Comparison of ENCODE assay signal across 18 cellular contexts in genomic region chr2:196136151-196136550, GRCh38. TPM values are rescaled to one million over a fixed set of nuclear protein-coding genes. Genes with fewer than 3 reads are reported as not detected.
DNase-seq lines count a peak whose midpoint lies in the region; ATAC-seq and TF ChIP-seq lines count a peak whose summit lies in the region.
"Had no signal": no experiment of that assay in that cellular context is flagged by ENCODE, and none has a peak within 500 bp of the region (broad histone marks: within the 10 kb centered on the region; RNA-seq: fewer than 3 reads in every experiment).

No MANE protein-coding gene starts in this region.

- peak; percentile 15 for ATAC-seq in CD8-positive, alpha-beta T cell
- no peak for ATAC-seq in GM23338

- no peak overlapping the region for H3K56ac ChIP-seq in mesendoderm (ENCODE audit: low read length)

- H4K8ac ChIP-seq in mesendoderm (ENCODE audit: low read depth, low read length) = no peak overlapping the region

- H3K18ac ChIP-seq in mesendoderm (ENCODE audit: low read length) = no peak overlapping the region

- no TSS peak for BruUV-seq in A673 (replicated peaks; lab: Mats Ljungman, UMichigan)

- peaks cover 22% of the 10 kb centered on the region for H3K4me1 ChIP-seq in CD8-positive, alpha-beta T cell (ENCODE audit: insufficient read depth, low read length)
- peaks cover 8% of the 10 kb centered on the region for H3K4me1 ChIP-seq in GM23338 (ENCODE audit: insufficient read depth)
- H3K4me1 ChIP-seq in mesendoderm (ENCODE audit: control insufficient read depth, low read depth, low read length) = no peaks in the 10 kb centered on the region
- no peaks in the 10 kb centered on the region for H3K4me1 ChIP-seq in A673 (ENCODE audit: insufficient read depth, low read length, poor library complexity, severe bottlenecking)

- H2AK5ac ChIP-seq in mesendoderm (ENCODE audit: low read length) = no peak overlapping the region

- WGBS in mesendoderm (ENCODE audit: extremely low coverage, insufficient coverage, low lambda C conversion rate) = no CpG with 5 or more reads among the region's 7 CpGs

- H3K27me3 ChIP-seq in CD8-positive, alpha-beta T cell (ENCODE audit: insufficient read depth, low read length) = no peaks in the 10 kb centered on the region
- H3K27me3 ChIP-seq in GM23338 (ENCODE audit: insufficient read depth) (0 out of 2 replicates have a peak, but pooled peaks cover 3% of the 10 kb centered on the region), mesendoderm (ENCODE audit: insufficient read depth, low read length, poor library complexity) (no peaks in the 10 kb centered on the region), A673 (replicated peaks; ENCODE audit: insufficient read depth, low read depth, low read length, poor library complexity) (no peaks in the 10 kb centered on the region)

- H3K4me2 ChIP-seq in GM23338 (0 out of 2 replicates have a peak overlapping the region, but pooled peaks have one; percentile 13), mesendoderm (ENCODE audit: low read length) (no peak overlapping the region)

- H3K27me3 Mint-ChIP-seq in CD8-positive, alpha-beta T cell (ENCODE audit: low read depth) = no peaks in the 10 kb centered on the region
- peaks cover 5% of the 10 kb centered on the region for H3K27me3 Mint-ChIP-seq in GM23338 (ENCODE audit: insufficient read depth, low read depth, poor library complexity)
- no peaks in the 10 kb centered on the region for H3K27me3 Mint-ChIP-seq in activated naive CD8-positive, alpha-beta T cell treated with anti-CD3 and anti-CD28 coated beads for 36 hours
- H3K27me3 Mint-ChIP-seq: B cell; CD8-positive, alpha-beta memory T cell had no signal

- H2BK5ac ChIP-seq in mesendoderm (ENCODE audit: low read length) = no peak overlapping the region

- CTCF ChIA-PET in CD8-positive, alpha-beta T cell (lab: Charles Lee) = interaction anchor here (0.8 to 1.2 kb wide), 2 partner anchors 85 to 141 kb away, joined by 3 read pairs; no protein-coding TSS in a partner anchor
- CTCF ChIA-PET in A673 (lab: Charles Lee) = no interaction called here

- H4K5ac ChIP-seq in mesendoderm (ENCODE audit: low read length) = no peak overlapping the region

- H3K4me3 Mint-ChIP-seq in CD8-positive, alpha-beta T cell = no peak overlapping the region
- H3K4me3 Mint-ChIP-seq in GM23338 = no peak overlapping the region
- no peak overlapping the region for H3K4me3 Mint-ChIP-seq in activated naive CD8-positive, alpha-beta T cell treated with anti-CD3 and anti-CD28 coated beads for 36 hours
- H3K4me3 Mint-ChIP-seq: B cell; CD8-positive, alpha-beta memory T cell had no signal

- H3K36me3 ChIP-seq in CD8-positive, alpha-beta T cell (ENCODE audit: insufficient read depth, low read length) = peaks cover 46% of the 10 kb centered on the region
- H3K36me3 ChIP-seq in GM23338 (ENCODE audit: insufficient read depth) (peaks cover 12% of the 10 kb centered on the region; the same call in 1 of the 2 replicates), mesendoderm (ENCODE audit: control insufficient read depth, insufficient read depth, low read length) (no peaks in the 10 kb centered on the region), A673 (ENCODE audit: insufficient read depth, low read length, poor library complexity, severe bottlenecking) (peaks cover 66% of the 10 kb centered on the region)

- H3K79me2 ChIP-seq in GM23338 (replicated peaks; ENCODE audit: insufficient read depth) (no peaks in the 10 kb centered on the region), mesendoderm (ENCODE audit: control insufficient read depth, insufficient read depth, low read length) (no peaks in the 10 kb centered on the region)

- H3K27ac Mint-ChIP-seq in CD8-positive, alpha-beta T cell = peak overlapping the region; percentile 52
- no peak overlapping the region for H3K27ac Mint-ChIP-seq in GM23338
- peak overlapping the region; percentile 60 for H3K27ac Mint-ChIP-seq in activated naive CD8-positive, alpha-beta T cell treated with anti-CD3 and anti-CD28 coated beads for 36 hours
- H3K27ac Mint-ChIP-seq: B cell had no signal

- no peak overlapping the region for H2AFZ ChIP-seq in GM23338

- no peak for DNase-seq in CD8-positive, alpha-beta T cell
- DNase-seq in GM23338 (ENCODE audit: low spot score) = no peak
- no peak for DNase-seq in activated naive CD8-positive, alpha-beta T cell treated with anti-CD3 and anti-CD28 coated beads for 36 hours
- DNase-seq in mesendoderm = peak; percentile 89
- DNase-seq in stimulated activated CD4-positive, alpha-beta T cell treated with anti-CD3 and anti-CD28 coated beads, Interleukin-2, amount 100 ng/mL, for 24 hours = no peak
- DNase-seq in A673 (ENCODE audit: low spot score) = no peak
- no peak for DNase-seq in NCI-H1105 (lab: John Stamatoyannopoulos, UW)
- DNase-seq in stimulated activated CD4-positive, alpha-beta T cell treated with anti-CD3 and anti-CD28 coated beads, Interleukin-12 subunit alpha, Interleukin-12 subunit beta, amount 100 ng/mL, for 4 hours = no peak
- DNase-seq: ACHN; CD8-positive, alpha-beta memory T cell; KBM-7; NCI-H146; NCI-H2107; NCI-H226; NCI-H69; NK-92 treated with Interleukin-12 subunit alpha and Interleukin-12 subunit beta, amount 100 ng/mL, for 24 hours had no signal

- no peak overlapping the region for H3K4ac ChIP-seq in mesendoderm (ENCODE audit: low read depth, low read length)

- no peak overlapping the region for H3K9ac ChIP-seq in mesendoderm (ENCODE audit: low read length)

- H3K4me1 Mint-ChIP-seq in CD8-positive, alpha-beta T cell (ENCODE audit: low read depth) = peaks cover 61% of the 10 kb centered on the region
- H3K4me1 Mint-ChIP-seq in GM23338 = peaks cover 4% of the 10 kb centered on the region; the same call in 2 of the 3 replicates
- peaks cover 36% of the 10 kb centered on the region for H3K4me1 Mint-ChIP-seq in activated naive CD8-positive, alpha-beta T cell treated with anti-CD3 and anti-CD28 coated beads for 36 hours

- POLR2A ChIA-PET in CD8-positive, alpha-beta T cell (lab: Charles Lee) = interaction anchor here (2.8 kb wide), 1 partner anchor 35 kb away, joined by 7 read pairs; the partner anchor contains the start of gene STK17B
- POLR2A ChIA-PET in A673 (lab: Charles Lee; ENCODE audit: low non-redundant PET) = no interaction called here

- no peaks in the 10 kb centered on the region for H3K79me1 ChIP-seq in mesendoderm (ENCODE audit: low read length)

- no peak overlapping the region for H3K27ac ChIP-seq in CD8-positive, alpha-beta T cell (ENCODE audit: low read depth, low read length)
- H3K27ac ChIP-seq in GM23338 (ENCODE audit: low read depth) (no peak overlapping the region), mesendoderm (ENCODE audit: low read depth, low read length) (no peak overlapping the region), A673 (ENCODE audit: low read depth, low read length, poor library complexity, severe bottlenecking) (no peak overlapping the region)
- H3K27ac ChIP-seq: HL-60 had no signal

- no peak overlapping the region for H2BK120ac ChIP-seq in mesendoderm (ENCODE audit: low read depth, low read length)

- no peaks in the 10 kb centered on the region for H3F3A ChIP-seq in GM23338 (replicated peaks; ENCODE audit: low read depth)

- no peak overlapping the region for H2BK15ac ChIP-seq in mesendoderm (replicated peaks; ENCODE audit: low read depth)

- H3K9me3 ChIP-seq in CD8-positive, alpha-beta T cell (ENCODE audit: low read length) = peaks cover 4% of the 10 kb centered on the region
- peaks cover 34% of the 10 kb centered on the region for H3K9me3 ChIP-seq in A673 (ENCODE audit: low read depth, low read length, poor library complexity, severe bottlenecking)

- H4K20me1 ChIP-seq in GM23338 (replicated peaks; ENCODE audit: insufficient read depth) = no peaks in the 10 kb centered on the region

- intact Hi-C loops in CD8-positive, alpha-beta T cell (cut with DNase I, micrococcal nuclease) = no loop called here
- intact Hi-C loops in A673 (cut with micrococcal nuclease; ENCODE audit: unreplicated experiment) = no loop called here

- H3K23ac ChIP-seq in mesendoderm (ENCODE audit: low read length) = no peak overlapping the region

- peaks cover 87% of the 10 kb centered on the region for H3K36me3 Mint-ChIP-seq in CD8-positive, alpha-beta T cell
- peaks cover 74% of the 10 kb centered on the region for H3K36me3 Mint-ChIP-seq in GM23338 (ENCODE audit: low read depth)
- H3K36me3 Mint-ChIP-seq in activated naive CD8-positive, alpha-beta T cell treated with anti-CD3 and anti-CD28 coated beads for 36 hours = peaks cover 90% of the 10 kb centered on the region

- no peak for TF ChIP-seq CTCF in CD8-positive, alpha-beta T cell (IDR thresholded peaks at IDR 0.05)
- TF ChIP-seq CTCF in GM23338 (conservative IDR thresholded peaks at IDR 0.05; ENCODE audit: low read depth in 2 of 2) (no peak), A673 (conservative IDR thresholded peaks at IDR 0.05; ENCODE audit: low read depth, low read length) (no peak)

- H3K9me3 Mint-ChIP-seq in CD8-positive, alpha-beta T cell = peaks cover 24% of the 10 kb centered on the region
- H3K9me3 Mint-ChIP-seq in GM23338 = peaks cover 36% of the 10 kb centered on the region
- H3K9me3 Mint-ChIP-seq in activated naive CD8-positive, alpha-beta T cell treated with anti-CD3 and anti-CD28 coated beads for 36 hours = peaks cover 29% of the 10 kb centered on the region

- no peak overlapping the region for H3K4me3 ChIP-seq in CD8-positive, alpha-beta T cell (ENCODE audit: low read depth, low read length)
- no peak overlapping the region for H3K4me3 ChIP-seq in GM23338
- no peak overlapping the region for H3K4me3 ChIP-seq in mesendoderm (ENCODE audit: low read length)
- H3K4me3 ChIP-seq in A673 (ENCODE audit: low read depth, low read length, poor library complexity, severe bottlenecking) = no peak overlapping the region

- no peaks in the 10 kb centered on the region for H3K9me2 ChIP-seq in GM23338 (ENCODE audit: insufficient read depth)

TF ChIP-seq in GM23338, 12 proteins besides CTCF, POLR2A, EP300 and RAD21 (continues in another document):
- TF ChIP-seq EZH2 (IDR thresholded peaks at IDR 0.05; ENCODE audit: low read depth, unreplicated experiment) = no peak

RNA-seq across cellular contexts. Expression of gene STK17B, which starts 35.2 kb away (rescaled TPM):
- 100 to 1,000 TPM; 582 to 601 TPM for total RNA-seq in CD8-positive, alpha-beta T cell
- total RNA-seq in GM23338 (2014; rRNA removed; shearing (Covaris generic)) = 12.8 and 13.7 TPM in 2 replicates
- 4.3 and 5.7 TPM in 2 replicates for polyA plus RNA-seq in GM23338 (2016; fragmentation: Nextera tagmentation; extraction: Ambion mirVana)
- total RNA-seq in activated naive CD8-positive, alpha-beta T cell treated with anti-CD3 and anti-CD28 coated beads for 36 hours = 100 to 1,000 TPM; 151 to 157 TPM
- 5.2 TPM for polyA plus RNA-seq in mesendoderm (2013, experiment 1 of 2)
- polyA plus RNA-seq in mesendoderm (2013, experiment 2 of 2) = 5.8 TPM
- total RNA-seq in A673 (2021) = 18.4 and 18.5 TPM in 2 replicates
